ENCODE assay signal across 30 cellular contexts in the genomic region with DNA sequence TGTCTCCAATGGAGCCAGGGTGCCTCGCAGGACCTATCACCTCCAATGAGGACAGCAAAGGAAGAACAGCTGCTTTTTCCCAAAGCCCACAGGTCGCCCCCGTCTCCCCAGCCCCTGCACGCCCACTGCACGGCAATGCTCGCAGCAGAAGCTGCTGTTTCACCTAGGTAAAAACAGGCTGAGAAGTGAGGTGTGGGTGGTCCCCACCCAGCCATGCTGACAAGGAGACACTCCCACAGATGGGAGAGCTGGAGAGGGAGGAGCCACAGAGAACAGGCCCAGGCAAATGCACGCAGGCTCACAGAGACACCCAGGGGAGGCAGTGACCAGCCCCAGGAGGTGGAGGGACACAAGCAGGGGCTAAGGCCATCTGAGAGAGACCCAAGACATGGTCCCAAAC. TPM values are rescaled to one million over a fixed set of nuclear protein-coding genes. Genes with fewer than 3 reads are reported as not detected.
DNase-seq lines count a peak whose midpoint lies in the region; ATAC-seq, FAIRE-seq and TF ChIP-seq lines count a peak whose summit lies in the region.
"Had no signal": no experiment of that assay in that cellular context is flagged by ENCODE, and none has a peak within 500 bp of the region (broad histone marks: within the 10 kb centered on the region; RNA-seq: fewer than 3 reads in every experiment).

No MANE protein-coding gene starts in this region.

- H3K4me2 ChIP-seq in BLaER1 treated with 17β-estradiol and CSF1 and Interleukin-3, amounts not matched to agents 10 nM and 100 nM = peak overlapping the region; percentile 3 to 94 (median 82); a peak in 18 of 22 replicates
- no peak overlapping the region for H3K4me2 ChIP-seq in osteoblast (ENCODE audit: insufficient read depth, low read length)

- FAIRE-seq in bronchial epithelial cell (lab: Jason Lieb, UNC) = no peak
- FAIRE-seq: HepG2 had no signal

- no peak for ATAC-seq in left lobe of liver
- ATAC-seq: activated naive CD4-positive, alpha-beta T cell treated with anti-CD3 and anti-CD28 coated beads, Interleukin-2, amount 50 U/mL, for 72 hours; HepG2; left colon; sciatic nerve had no signal

- CTCF ChIA-PET in RWPE1 (lab: Yijun Ruan, JAX) = no interaction called here

- H4K20me1 ChIP-seq in BLaER1 treated with 17β-estradiol and CSF1 and Interleukin-3, amounts not matched to agents 10 nM and 100 nM = peaks cover 0 to 96% (median 78%) of the 10 kb centered on the region in 11 experiments; a peak in 20 of 22 replicates
- peaks cover 13% of the 10 kb centered on the region for H4K20me1 ChIP-seq in osteoblast (ENCODE audit: insufficient read depth, low read length)

- no peaks in the 10 kb centered on the region for H3K79me2 ChIP-seq in osteoblast (ENCODE audit: insufficient read depth, low read length)

- H3K36me3 ChIP-seq in BLaER1 treated with 17β-estradiol and CSF1 and Interleukin-3, amounts not matched to agents 10 nM and 100 nM = peaks cover 62 to 75% (median 69%) of the 10 kb centered on the region in 11 experiments
- H3K36me3 ChIP-seq in bronchial epithelial cell (ENCODE audit: control insufficient read depth, insufficient read depth, low read length) (peaks cover 24% of the 10 kb centered on the region), osteoblast (ENCODE audit: insufficient read depth, low read length) (peaks cover 26% of the 10 kb centered on the region)

- H2AFZ ChIP-seq in osteoblast (ENCODE audit: low read length) = no peak overlapping the region

- peak overlapping the region in 8 of 11 experiments; percentile 1 to 76 (median 52); a peak in 11 of 22 replicates for H3K27ac ChIP-seq in BLaER1 treated with 17β-estradiol and CSF1 and Interleukin-3, amounts not matched to agents 10 nM and 100 nM
- H3K27ac ChIP-seq in RWPE1 = peak overlapping the region; percentile 62
- H3K27ac ChIP-seq in osteoblast (ENCODE audit: low read depth, low read length) = no peak overlapping the region
- H3K27ac ChIP-seq: C4-2B, cardiac muscle cell, colonic mucosa, Peyer's patch, stomach, thyroid gland had no signal

- H3K27me3 ChIP-seq in BLaER1 treated with 17β-estradiol and CSF1 and Interleukin-3, amounts not matched to agents 10 nM and 100 nM = peaks cover 26 to 35% (median 32%) of the 10 kb centered on the region in 11 experiments
- H3K27me3 ChIP-seq in bronchial epithelial cell (ENCODE audit: control insufficient read depth, insufficient read depth, low read length) (no peaks in the 10 kb centered on the region), osteoblast (ENCODE audit: insufficient read depth, low read length) (peaks cover 9% of the 10 kb centered on the region)
- H3K27me3 ChIP-seq: thyroid gland had no signal

- peaks cover 31 to 88% (median 78%) of the 10 kb centered on the region in 10 experiments for H3K4me1 ChIP-seq in BLaER1 treated with 17β-estradiol and CSF1 and Interleukin-3, amounts not matched to agents 10 nM and 100 nM
- H3K4me1 ChIP-seq in osteoblast (ENCODE audit: insufficient read depth, low read length) = peaks cover 4% of the 10 kb centered on the region
- H3K4me1 ChIP-seq: Caco-2, colonic mucosa had no signal

- POLR2A ChIA-PET in RWPE1 (lab: Yijun Ruan, JAX; ENCODE audit: low non-redundant PET) = interaction anchor here (0.5 kb wide), 1 partner anchor 660 kb away, joined by 5 read pairs; no protein-coding TSS in a partner anchor

- TF ChIP-seq CTCF in RWPE1 (conservative IDR thresholded peaks at IDR 0.05; ENCODE audit: low read depth) = no peak
- no peak for TF ChIP-seq CTCF in bronchial epithelial cell (IDR thresholded peaks at IDR 0.05; ENCODE audit: insufficient read depth, low read length, severe bottlenecking)
- TF ChIP-seq CTCF in osteoblast (IDR thresholded peaks at IDR 0.05; ENCODE audit: extremely low read depth, low read depth, low read length) = no peak

- peak overlapping the region in 6 of 10 experiments; percentile 9 to 64 (median 52); a peak in 7 of 20 replicates for H3K4me3 ChIP-seq in BLaER1 treated with 17β-estradiol and CSF1 and Interleukin-3, amounts not matched to agents 10 nM and 100 nM
- H3K4me3 ChIP-seq in bronchial epithelial cell (ENCODE audit: low read depth, low read length) = no peak overlapping the region
- H3K4me3 ChIP-seq in osteoblast (ENCODE audit: insufficient read depth, low read length) = no peak overlapping the region
- H3K4me3 ChIP-seq: cardiac muscle cell, colonic mucosa, HAP-1, Peyer's patch, stomach, thyroid gland had no signal

- H3K9me3 ChIP-seq in BLaER1 treated with 17β-estradiol and CSF1 and Interleukin-3, amounts not matched to agents 10 nM and 100 nM (replicated peaks in 1 of 11) = no peaks in the 10 kb centered on the region
- H3K9me3 ChIP-seq in osteoblast (ENCODE audit: low read depth, low read length) = no peaks in the 10 kb centered on the region
- H3K9me3 ChIP-seq: Caco-2, colonic mucosa, HAP-1, Peyer's patch, stomach, thyroid gland had no signal

- DNase-seq in RWPE1 (ENCODE audit: low spot score) = no peak
- peak; percentile 18 for DNase-seq in bronchial epithelial cell (ENCODE audit: low read depth)
- peak; percentile 75 for DNase-seq in osteoblast (ENCODE audit: insufficient read length, low spot score, missing footprints)
- no peak for DNase-seq in left lobe of liver (ENCODE audit: low spot score)
- no peak for DNase-seq in NOMO-1 treated with dmso at 0.1 percent for 144 hours (lab: John Stamatoyannopoulos, UW; ENCODE audit: unreplicated experiment)
- DNase-seq in NCI-H510A (lab: John Stamatoyannopoulos, UW) = no peak
- DNase-seq: activated CD4-positive, CD25-positive, alpha-beta regulatory T cell; Caco-2; colonic mucosa; DMS53; effector CD8-positive, alpha-beta T cell; left colon; NCI-H1436; NCI-H2081; NCI-H2227 treated with DMSO at 0.1 percent for 48 hours; NCI-H526 treated with DMSO at 0.1 percent for 48 hours; Peyer's patch; stimulated activated CD8-positive, alpha-beta memory T cell treated with anti-CD3 and anti-CD28 coated beads, Interleukin-4, amount 100 ng/mL, for 48 hours; stomach; thyroid gland had no signal

- peak overlapping the region in 9 of 11 experiments; percentile 7 to 74 (median 60); a peak in 13 of 22 replicates for H3K9ac ChIP-seq in BLaER1 treated with 17β-estradiol and CSF1 and Interleukin-3, amounts not matched to agents 10 nM and 100 nM

RNA-seq across cellular contexts. Expression of gene CFAP73, which starts 10.4 kb away (rescaled TPM):
- total RNA-seq in bronchial epithelial cell (not detected in 2 replicates), osteoblast (not detected in 2 replicates), left lobe of liver (not detected)
- total RNA-seq: cardiac muscle cell, epithelial cell of proximal tubule, glomerular endothelial cell, HepG2, neural crest cell, Peyer's patch had no signal

RNA-seq across cellular contexts. Expression of gene RASAL1, which starts 24.4 kb away (rescaled TPM):
- 0.26 and 2.3 TPM in 2 replicates for total RNA-seq in bronchial epithelial cell
- not detected in 2 replicates for total RNA-seq in osteoblast
- 0.25 TPM for total RNA-seq in left lobe of liver
- total RNA-seq: Caco-2, glomerular endothelial cell, HepG2, neural crest cell had no signal

RNA-seq across cellular contexts. Expression of gene DDX54, which starts 25.3 kb away (rescaled TPM):
- total RNA-seq in bronchial epithelial cell (31.4 and 40.5 TPM in 2 replicates), osteoblast (40.2 and 49.5 TPM in 2 replicates), left lobe of liver (33.5 TPM)

RNA-seq across cellular contexts. Expression of gene RITA1, which starts 25.6 kb away (rescaled TPM):
- 14.6 and 17.6 TPM in 2 replicates for total RNA-seq in bronchial epithelial cell
- 20.0 and 22.4 TPM in 2 replicates for total RNA-seq in osteoblast
- total RNA-seq in left lobe of liver = 28.4 TPM

Comparison
In these comparisons a context has a peak if more than half of its experiments do, and no peak if none do; other contexts are left out.
1. H3K4me3 ChIP-seq: peak in BLaER1 treated with 17β-estradiol and CSF1 and Interleukin-3, amounts not matched to agents 10 nM and 100 nM (6 of 10); none in bronchial epithelial cell (single experiment) and osteoblast (single experiment).
2. DNase-seq: peak in bronchial epithelial cell (single experiment) and osteoblast (single experiment); none in RWPE1 (single experiment), left lobe of liver (single experiment), NOMO-1 treated with dmso at 0.1 percent for 144 hours (single experiment) and NCI-H510A (single experiment).